In the genomic region with DNA sequence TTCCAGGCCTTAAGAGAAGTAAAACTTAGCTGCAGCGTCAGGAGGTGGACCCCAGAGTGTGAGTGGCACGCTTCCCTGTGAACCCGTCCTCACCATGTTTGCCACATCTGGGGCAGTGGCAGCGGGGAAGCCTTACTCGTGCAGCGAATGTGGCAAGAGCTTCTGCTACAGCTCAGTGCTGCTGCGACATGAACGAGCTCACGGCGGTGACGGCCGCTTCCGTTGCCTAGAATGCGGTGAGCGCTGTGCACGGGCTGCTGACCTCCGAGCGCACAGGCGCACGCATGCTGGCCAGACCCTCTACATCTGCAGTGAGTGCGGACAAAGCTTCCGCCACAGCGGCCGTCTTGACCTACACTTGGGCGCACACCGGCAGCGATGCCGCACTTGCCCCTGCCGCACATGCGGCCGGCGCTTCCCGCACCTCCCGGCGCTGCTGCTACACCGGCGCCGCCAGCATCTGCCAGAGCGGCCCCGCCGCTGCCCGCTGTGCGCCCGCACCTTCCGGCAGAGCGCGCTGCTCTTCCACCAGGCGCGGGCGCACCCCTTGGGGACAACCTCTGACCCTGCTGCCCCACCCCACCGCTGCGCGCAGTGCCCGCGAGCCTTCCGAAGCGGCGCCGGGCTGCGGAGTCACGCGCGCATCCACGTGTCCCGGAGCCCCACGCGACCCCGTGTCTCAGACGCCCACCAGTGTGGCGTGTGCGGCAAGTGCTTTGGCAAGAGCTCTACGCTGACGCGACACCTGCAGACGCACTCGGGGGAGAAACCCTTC, we compare ENCODE assay signal across 26 cellular contexts.
"Had no signal": no experiment of that assay in that cellular context is flagged by ENCODE, and none has a peak within 500 bp of the region (broad histone marks: within the 10 kb centered on the region; RNA-seq: fewer than 3 reads in every experiment).

No MANE protein-coding gene starts in this region.

- H3K4me3 ChIP-seq: esophagus muscularis mucosa, SK-N-MC, thoracic aorta had no signal

- H3K4me3 Mint-ChIP-seq: activated CD4-positive, alpha-beta memory T cell treated with anti-CD3 and anti-CD28 coated beads for 36 hours; activated naive CD4-positive, alpha-beta T cell treated with anti-CD3 and anti-CD28 coated beads, Interleukin-2, amount 50 U/mL, for 24 hours; brain; dendritic cell treated with granulocyte-macrophage colony-stimulating factor and Interleukin-4, amounts not matched to agents 40 ng/mL and 50 ng/mL, for 4 days; memory B cell; stimulated activated effector memory CD8-positive, alpha-beta T cell treated with anti-CD3 and anti-CD28 coated beads, Interleukin-12 subunit alpha, Interleukin-12 subunit beta, amount 100 ng/mL, for 72 hours; T-helper 17 cell had no signal

- H3K27ac ChIP-seq: esophagus muscularis mucosa, SK-N-MC, thoracic aorta had no signal

- H3K9me3 ChIP-seq: esophagus muscularis mucosa, thoracic aorta had no signal

- H3K27me3 Mint-ChIP-seq: activated CD4-positive, alpha-beta memory T cell treated with anti-CD3 and anti-CD28 coated beads for 36 hours; activated naive CD4-positive, alpha-beta T cell treated with anti-CD3 and anti-CD28 coated beads, Interleukin-2, amount 50 U/mL, for 24 hours; brain; dendritic cell treated with granulocyte-macrophage colony-stimulating factor and Interleukin-4, amounts not matched to agents 40 ng/mL and 50 ng/mL, for 4 days; memory B cell; naive B cell; T-helper 17 cell had no signal

- H3K9me3 Mint-ChIP-seq: activated CD4-positive, alpha-beta memory T cell treated with anti-CD3 and anti-CD28 coated beads for 36 hours; activated naive CD4-positive, alpha-beta T cell treated with anti-CD3 and anti-CD28 coated beads, Interleukin-2, amount 50 U/mL, for 24 hours; brain; dendritic cell treated with granulocyte-macrophage colony-stimulating factor and Interleukin-4, amounts not matched to agents 40 ng/mL and 50 ng/mL, for 4 days; memory B cell; naive B cell; stimulated activated effector memory CD8-positive, alpha-beta T cell treated with anti-CD3 and anti-CD28 coated beads, Interleukin-12 subunit alpha, Interleukin-12 subunit beta, amount 100 ng/mL, for 72 hours had no signal

- DNase-seq: activated CD4-positive, alpha-beta memory T cell treated with anti-CD3 and anti-CD28 coated beads for 36 hours; activated CD4-positive, alpha-beta T cell treated with anti-CD3 and anti-CD28 coated beads for 48 hours; activated gamma-delta T cell treated with Interleukin-2 at 50 U/mL for 16 hours; activated T-cell treated with anti-CD3 and anti-CD28 coated beads, Interleukin-2, amount 50 U/mL, for 1 hour; anterior cingulate cortex; caudate nucleus; effector CD8-positive, alpha-beta T cell; head of caudate nucleus; left cardiac atrium; naive B cell; occipital lobe; posterior cingulate gyrus; stimulated activated CD4-positive, alpha-beta T cell treated with anti-CD3 and anti-CD28 coated beads, Interleukin-12 subunit alpha, Interleukin-12 subunit beta, amount 100 ng/mL, for 4 hours; SW 1271; T-helper 17 cell had no signal

- FAIRE-seq: endothelial cell of umbilical vein, frontal cortex, islet of Langerhans had no signal

- H3K27me3 ChIP-seq: esophagus muscularis mucosa had no signal

- ATAC-seq: left cardiac atrium; stimulated activated effector memory CD8-positive, alpha-beta T cell treated with anti-CD3 and anti-CD28 coated beads, Interleukin-12 subunit alpha, Interleukin-12 subunit beta, amount 100 ng/mL, for 72 hours; T-helper 17 cell had no signal

- H3K27ac Mint-ChIP-seq: activated CD4-positive, alpha-beta memory T cell treated with anti-CD3 and anti-CD28 coated beads for 36 hours; activated naive CD4-positive, alpha-beta T cell treated with anti-CD3 and anti-CD28 coated beads, Interleukin-2, amount 50 U/mL, for 24 hours; brain; dendritic cell treated with granulocyte-macrophage colony-stimulating factor and Interleukin-4, amounts not matched to agents 40 ng/mL and 50 ng/mL, for 4 days; memory B cell; stimulated activated effector memory CD8-positive, alpha-beta T cell treated with anti-CD3 and anti-CD28 coated beads, Interleukin-12 subunit alpha, Interleukin-12 subunit beta, amount 100 ng/mL, for 72 hours; T-helper 17 cell had no signal
